In the genomic region with DNA sequence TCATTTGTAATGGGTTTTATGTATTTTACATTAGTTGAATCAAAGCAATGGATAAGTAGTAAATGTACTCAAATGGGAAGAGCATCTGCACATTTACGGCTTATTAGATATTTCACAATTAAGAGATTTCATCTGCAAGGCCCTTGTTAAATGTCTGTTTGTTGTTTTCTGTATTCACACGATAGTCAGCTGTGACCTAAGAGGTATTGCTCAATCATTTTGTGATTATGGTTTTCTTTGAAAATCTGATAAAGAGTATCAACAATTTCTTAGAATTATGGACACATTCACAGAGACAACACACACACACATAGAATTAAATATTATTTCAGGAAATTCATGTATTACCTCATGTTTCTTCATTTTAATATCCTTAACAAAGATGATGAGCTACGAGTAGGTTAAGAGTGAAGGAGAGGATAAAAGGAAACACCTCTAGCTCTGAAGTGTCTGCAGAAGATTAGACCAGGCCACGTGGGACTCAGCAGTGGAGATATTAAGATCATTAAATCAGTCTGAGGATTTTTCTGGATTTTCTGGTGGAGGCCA, we compare ENCODE assay signal across 19 cellular contexts.
"Had no signal": no experiment of that assay in that cellular context is flagged by ENCODE, and none has a peak within 500 bp of the region (broad histone marks: within the 10 kb centered on the region; RNA-seq: fewer than 3 reads in every experiment).

No MANE protein-coding gene starts in this region.

- H3K36me3 ChIP-seq: colonic mucosa, heart right ventricle, neutrophil, thyroid gland had no signal

- H3K9me3 ChIP-seq: colonic mucosa, neutrophil, psoas muscle, thyroid gland had no signal

- H3K9me3 Mint-ChIP-seq: type B pancreatic cell had no signal

- ATAC-seq: heart right ventricle; left lobe of liver; naive thymus-derived CD8-positive, alpha-beta T cell; psoas muscle; sciatic nerve had no signal

- H3K27ac ChIP-seq: colonic mucosa, heart right ventricle, neutrophil, psoas muscle, thyroid gland had no signal

- H3K4me3 Mint-ChIP-seq: naive thymus-derived CD8-positive, alpha-beta T cell; type B pancreatic cell had no signal

- H3K27ac Mint-ChIP-seq: naive thymus-derived CD8-positive, alpha-beta T cell; type B pancreatic cell had no signal

- H3K27me3 ChIP-seq: colonic mucosa, heart right ventricle, neutrophil, thyroid gland had no signal

- H3K4me1 ChIP-seq: colonic mucosa, heart right ventricle, psoas muscle, thyroid gland had no signal

- DNase-seq: colonic mucosa; dermis blood vessel endothelial cell; erythroblast; heart right ventricle; hypothalamus; islet precursor cell; mammary epithelial cell; naive thymus-derived CD8-positive, alpha-beta T cell; psoas muscle; retina; small intestine; stimulated activated CD4-positive, alpha-beta T cell treated with anti-CD3 and anti-CD28 coated beads, Interleukin-12 subunit alpha, Interleukin-12 subunit beta, amount 100 ng/mL, for 4 hours; stimulated activated CD4-positive, alpha-beta T cell treated with anti-CD3 and anti-CD28 coated beads, Interleukin-2, amount 100 ng/mL, for 48 hours; stimulated activated naive CD4-positive, alpha-beta T cell treated with Interleukin-2 at 50 U/mL for 16 hours; thyroid gland had no signal

- H3K27me3 Mint-ChIP-seq: type B pancreatic cell had no signal

- H3K36me3 Mint-ChIP-seq: type B pancreatic cell had no signal

- H3K4me3 ChIP-seq: colonic mucosa, heart right ventricle, psoas muscle, thyroid gland had no signal

- H3K4me1 Mint-ChIP-seq: naive thymus-derived CD8-positive, alpha-beta T cell had no signal
